Comparison of ENCODE assay signal across 9 cellular contexts in genomic region chr3:108301695-108302404, GRCh38. TPM values are rescaled to one million over a fixed set of nuclear protein-coding genes. Genes with fewer than 3 reads are reported as not detected.
DNase-seq lines count a peak whose midpoint lies in the region; ATAC-seq, FAIRE-seq and TF ChIP-seq lines count a peak whose summit lies in the region.
"Had no signal": no experiment of that assay in that cellular context is flagged by ENCODE, and none has a peak within 500 bp of the region (broad histone marks: within the 10 kb centered on the region; RNA-seq: fewer than 3 reads in every experiment).

No MANE protein-coding gene starts in this region.

- POLR2A ChIA-PET in PC-3 (lab: Charles Lee; ENCODE audit: unreplicated experiment) = no interaction called here

- FAIRE-seq in kidney (lab: Jason Lieb, UNC) (peak; percentile 6), D721Med (lab: Jason Lieb, UNC) (no peak)

- no peaks in the 10 kb centered on the region for H3K79me2 ChIP-seq in PC-3 (ENCODE audit: low read length)

- no peaks in the 10 kb centered on the region for H3K9me3 ChIP-seq in PC-3 (ENCODE audit: low read length)
- H3K9me3 ChIP-seq in kidney (ENCODE audit: control insufficient read depth in 1 of 2, low read length in 2 of 2) = no peaks in the 10 kb centered on the region

- no TSS peak for BruUV-seq in PC-3 (replicated peaks; lab: Mats Ljungman, UMichigan)

- intact Hi-C loops in PC-3 (cut with micrococcal nuclease) (loop anchor here (10.0 kb wide), 1 partner anchor 173 kb away; no protein-coding TSS in a partner anchor), kidney (cut with DNase I) (no loop called here)

- no peak for TF ChIP-seq CTCF in PC-3 (conservative IDR thresholded peaks at IDR 0.05; ENCODE audit: low read depth, low read length)
- TF ChIP-seq CTCF in kidney (IDR thresholded peaks at IDR 0.05; ENCODE audit: borderline replicate concordance, extremely low read depth, insufficient read depth) = no peak
- TF ChIP-seq CTCF in D721Med (IDR thresholded peaks at IDR 0.05; ENCODE audit: insufficient read depth, missing control alignments) = no peak

- H3K27ac ChIP-seq in PC-3 (ENCODE audit: low read length) (no peak overlapping the region), kidney (ENCODE audit: low read depth in 2 of 2, low read length in 2 of 2) (peak overlapping the region; percentile 51 to 78)

- H3K9me2 ChIP-seq in PC-3 (replicated peaks; ENCODE audit: low read length) = no peaks in the 10 kb centered on the region

- DNase-seq in PC-3 (peak; percentile 51), kidney (no peak), NCI-H2196 treated with DMSO at 0.1 percent for 48 hours (lab: John Stamatoyannopoulos, UW; ENCODE audit: unreplicated experiment) (no peak), NCI-H1436 treated with DMSO at 0.1 percent for 48 hours (lab: John Stamatoyannopoulos, UW) (no peak), D721Med (ENCODE audit: insufficient read length, low spot score) (no peak)
- DNase-seq: NCI-H446 treated with DMSO at 0.1 percent for 48 hours, occipital lobe had no signal

- ATAC-seq in GM18867 (IDR thresholded peaks at IDR 0.05; ENCODE audit: unreplicated experiment) (peak; percentile 49), HG02798 (IDR thresholded peaks at IDR 0.05; ENCODE audit: poor library complexity, unreplicated experiment) (peak; percentile 54), PC-3 (no peak)

- CTCF ChIA-PET in PC-3 (lab: Charles Lee) = no interaction called here

- H3K4me1 ChIP-seq in PC-3 (ENCODE audit: insufficient read depth, low read length) (peaks cover 32% of the 10 kb centered on the region), kidney (ENCODE audit: control insufficient read depth in 1 of 2, insufficient read depth in 1 of 2, low read depth in 1 of 2, low read length in 2 of 2) (peaks cover 6 to 30% of the 10 kb centered on the region in 2 donors)

- no peaks in the 10 kb centered on the region for H3K27me3 ChIP-seq in PC-3 (ENCODE audit: low read length)

- H3F3A ChIP-seq in PC-3 (ENCODE audit: low read length, unreplicated experiment) = no peaks in the 10 kb centered on the region

- no peaks in the 10 kb centered on the region for H4K20me1 ChIP-seq in PC-3 (ENCODE audit: low read length)

- peak overlapping the region; percentile 4; the same call in 1 of the 2 replicates for H3K4me2 ChIP-seq in PC-3 (ENCODE audit: low read length)

- H2AFZ ChIP-seq in PC-3 (ENCODE audit: low read length) = peak overlapping the region; percentile 46; the same call in 1 of the 2 replicates

- H3K36me3 ChIP-seq in PC-3 (ENCODE audit: low read depth, low read length) (no peaks in the 10 kb centered on the region), kidney (ENCODE audit: control insufficient read depth in 1 of 2, insufficient read depth in 2 of 2, low read length in 2 of 2) (no peaks in the 10 kb centered on the region)

- H3K4me3 ChIP-seq in PC-3 (ENCODE audit: low read length) (no peak overlapping the region), kidney (ENCODE audit: low read length in 2 of 2) (peak overlapping the region; percentile 43 to 55)

- H3K9ac ChIP-seq in PC-3 (ENCODE audit: low read length) (no peak overlapping the region), kidney (ENCODE audit: low read length in 2 of 2) (peak overlapping the region in 1 of 2 donors; percentile 52)

RNA-seq across cellular contexts. Expression of gene HHLA2, which starts 5.5 kb away (rescaled TPM):
- total RNA-seq in PC-3 (2014; rRNA removed) (not detected in 2 replicates), kidney (5.1 TPM)
- 18.8 TPM for polyA plus RNA-seq in kidney (ENCODE audit: insufficient read depth, low read depth, low replicate concordance)
- total RNA-seq: occipital lobe had no signal
